Comparison of ENCODE assay signal across 18 cellular contexts in genomic region chr1:15346356-15347030, GRCh38.
DNase-seq lines count a peak whose midpoint lies in the region; ATAC-seq and TF ChIP-seq lines count a peak whose summit lies in the region.
"Had no signal": no experiment of that assay in that cellular context is flagged by ENCODE, and none has a peak within 500 bp of the region (broad histone marks: within the 10 kb centered on the region; RNA-seq: fewer than 3 reads in every experiment).

No MANE protein-coding gene starts in this region.

- no peaks in the 10 kb centered on the region for H3K36me3 ChIP-seq in mammary epithelial cell (ENCODE audit: insufficient read depth, low read length)
- no peaks in the 10 kb centered on the region for H3K36me3 ChIP-seq in GM23248 (ENCODE audit: low read depth)
- H3K36me3 ChIP-seq: prostate gland, uterus had no signal

- DNase-seq in MCF 10A (ENCODE audit: unreplicated experiment) (no peak), mammary epithelial cell (no peak), T-helper 17 cell (no peak), foreskin keratinocyte (no peak), GM23248 (no peak), NCI-H2107 (lab: John Stamatoyannopoulos, UW) (no peak)
- DNase-seq: DMS 273 treated with DMSO at 0.1 percent for 48 hours; effector CD8-positive, alpha-beta T cell; naive B cell; NCI-H187 treated with DMSO at 0.1 percent for 48 hours; NCI-H510A treated with DMSO at 0.1 percent for 48 hours; PC-3; uterus had no signal

- H3K27ac Mint-ChIP-seq in MCF 10A (ENCODE audit: low read depth, unreplicated experiment) (peak overlapping the region; percentile 76), T-helper 17 cell (peak overlapping the region; percentile 89)
- H3K27ac Mint-ChIP-seq: naive B cell; stimulated activated naive CD8-positive, alpha-beta T cell treated with anti-CD3 and anti-CD28 coated beads, Interleukin-15, Interleukin-2, amounts not matched to agents 100 ng/mL and 50 ng/mL, for 24 hours; WTC11 had no signal

- no peak overlapping the region for H3K4me3 ChIP-seq in mammary epithelial cell (replicated peaks in 1 of 3; ENCODE audit: insufficient read depth in 1 of 3, low read depth in 2 of 3, low read length in 3 of 3)
- H3K4me3 ChIP-seq in GM23248, result no peak overlapping the region
- H3K4me3 ChIP-seq: prostate gland, uterus had no signal

- H3K9me3 ChIP-seq in mammary epithelial cell (replicated peaks; ENCODE audit: insufficient read depth, low read length) (no peaks in the 10 kb centered on the region), T-helper 17 cell (ENCODE audit: control insufficient read depth, low read length, poor library complexity, severe bottlenecking) (no peaks in the 10 kb centered on the region), GM23248 (ENCODE audit: low read depth) (no peaks in the 10 kb centered on the region)
- H3K9me3 ChIP-seq: prostate gland, uterus had no signal

- H2AFZ ChIP-seq in mammary epithelial cell (ENCODE audit: low read depth, low read length) (no peak overlapping the region), GM23248 (no peak overlapping the region)

- BruUV-seq in MCF 10A (replicated peaks; lab: Mats Ljungman, UMichigan), result no TSS peak
- no TSS peak for BruUV-seq in mammary epithelial cell (replicated peaks; lab: Mats Ljungman, UMichigan)

- CTCF ChIA-PET in MCF 10A (lab: Yijun Ruan, JAX) (no interaction called here), mammary epithelial cell (lab: Charles Lee; ENCODE audit: low non-redundant PET) (no interaction called here)

- dilution Hi-C loops in mammary epithelial cell (cut with HindIII; ENCODE audit: low sequenced_read_pairs), result no loop called here

- in situ Hi-C loops in mammary epithelial cell (cut with MboI; ENCODE audit: low sequenced_read_pairs in 2 of 2), result loop anchor here in 1 of 2 donors (10.0 kb wide), 1 partner anchor 68 kb away; no protein-coding TSS in a partner anchor
- in situ Hi-C loops in GM23248 (cut with MboI), result no loop called here

- H3K79me2 ChIP-seq in mammary epithelial cell (ENCODE audit: insufficient read depth, low read length) (no peaks in the 10 kb centered on the region), GM23248 (ENCODE audit: insufficient read depth) (no peaks in the 10 kb centered on the region)

- no peaks in the 10 kb centered on the region for H3K27me3 ChIP-seq in mammary epithelial cell (ENCODE audit: insufficient read depth, low read length)
- H3K27me3 ChIP-seq in foreskin keratinocyte, result no peaks in the 10 kb centered on the region
- H3K27me3 ChIP-seq in GM23248 (replicated peaks; ENCODE audit: insufficient read depth), result no peaks in the 10 kb centered on the region
- H3K27me3 ChIP-seq: uterus had no signal

- no peaks in the 10 kb centered on the region for H3K9me3 Mint-ChIP-seq in MCF 10A (ENCODE audit: unreplicated experiment)
- H3K9me3 Mint-ChIP-seq: stimulated activated naive CD8-positive, alpha-beta T cell treated with anti-CD3 and anti-CD28 coated beads, Interleukin-15, Interleukin-2, amounts not matched to agents 100 ng/mL and 50 ng/mL, for 24 hours had no signal

- H3K36me3 Mint-ChIP-seq in MCF 10A (ENCODE audit: insufficient read depth, unreplicated experiment), result no peaks in the 10 kb centered on the region
- peaks cover 5% of the 10 kb centered on the region for H3K36me3 Mint-ChIP-seq in T-helper 17 cell (ENCODE audit: low read depth)
- H3K36me3 Mint-ChIP-seq: WTC11 had no signal

- ATAC-seq in T-helper 17 cell, result no peak
- no peak for ATAC-seq in foreskin keratinocyte
- ATAC-seq in HG02642 (IDR thresholded peaks at IDR 0.05; ENCODE audit: poor library complexity, unreplicated experiment), result no peak
- no peak for ATAC-seq in HG03139 (IDR thresholded peaks at IDR 0.05; ENCODE audit: unreplicated experiment)
- ATAC-seq: PC-3, WTC11 had no signal

- POLR2A ChIA-PET in MCF 10A (lab: Yijun Ruan, JAX), result interaction anchor here (0.6 to 0.9 kb wide), 2 partner anchors 22 to 272 kb away, joined by 3 read pairs; no protein-coding TSS in a partner anchor

- no peaks in the 10 kb centered on the region for H3K9me2 ChIP-seq in GM23248 (ENCODE audit: insufficient read depth)

- intact Hi-C loops in MCF 10A (cut with micrococcal nuclease), result no loop called here
- intact Hi-C loops in mammary epithelial cell (cut with micrococcal nuclease), result no loop called here

- no peak overlapping the region for H3K4me2 ChIP-seq in mammary epithelial cell (ENCODE audit: insufficient read depth, low read depth, low read length)
- H3K4me2 ChIP-seq in GM23248 (ENCODE audit: unreplicated experiment), result no peak overlapping the region

- TF ChIP-seq CTCF in MCF 10A (IDR thresholded peaks at IDR 0.05; ENCODE audit: unreplicated experiment) (no peak), mammary epithelial cell (conservative IDR thresholded peaks at IDR 0.05 in 1 of 2, IDR thresholded peaks at IDR 0.05 in 1 of 2; ENCODE audit: extremely low read depth in 1 of 2, insufficient read depth in 1 of 2, low read depth in 1 of 2, low read length in 2 of 2) (no peak), foreskin keratinocyte (conservative IDR thresholded peaks at IDR 0.05) (no peak)

- H3K27ac ChIP-seq in mammary epithelial cell (ENCODE audit: insufficient read depth, low read depth, low read length), result no peak overlapping the region
- peak overlapping the region; percentile 96 for H3K27ac ChIP-seq in foreskin keratinocyte
- no peak overlapping the region for H3K27ac ChIP-seq in GM23248
- H3K27ac ChIP-seq: prostate gland, uterus had no signal

- H3K4me1 ChIP-seq in mammary epithelial cell (ENCODE audit: insufficient read depth, low read length) (peaks cover 22% of the 10 kb centered on the region), foreskin keratinocyte (peaks cover 18% of the 10 kb centered on the region), GM23248 (ENCODE audit: insufficient read depth) (no peaks in the 10 kb centered on the region)
- H3K4me1 ChIP-seq: uterus had no signal

- peaks cover 34% of the 10 kb centered on the region for H3K4me1 Mint-ChIP-seq in MCF 10A (ENCODE audit: insufficient read depth, unreplicated experiment)
- peaks cover 29% of the 10 kb centered on the region for H3K4me1 Mint-ChIP-seq in T-helper 17 cell

- no peaks in the 10 kb centered on the region for H4K20me1 ChIP-seq in mammary epithelial cell (ENCODE audit: insufficient read depth, low read length)
- H4K20me1 ChIP-seq in GM23248 (ENCODE audit: insufficient read depth), result no peaks in the 10 kb centered on the region

- 88% methylated on average over 12 of the region's 14 CpGs for WGBS in mammary epithelial cell (ENCODE audit: low coverage, missing lambda C conversion rate)
- WGBS in GM23248 (ENCODE audit: low coverage in 1 of 2, low lambda C conversion rate in 2 of 2, missing lambda C conversion rate in 2 of 2), 2 experiments, result 96 to 97% methylated on average over 14 of the region's 14 CpGs

- H3K9ac ChIP-seq in mammary epithelial cell (ENCODE audit: insufficient read depth, low read length) (no peak overlapping the region), GM23248 (no peak overlapping the region)

- H3F3A ChIP-seq in GM23248 (ENCODE audit: insufficient read depth), result peaks cover 11% of the 10 kb centered on the region; the same call in 1 of the 2 replicates

- H3K4me3 Mint-ChIP-seq in MCF 10A (ENCODE audit: unreplicated experiment) (no peak overlapping the region), T-helper 17 cell (no peak overlapping the region)
- H3K4me3 Mint-ChIP-seq: naive B cell, WTC11 had no signal

- H3K27me3 Mint-ChIP-seq in MCF 10A (ENCODE audit: insufficient read depth, unreplicated experiment) (no peaks in the 10 kb centered on the region), T-helper 17 cell (peaks cover 40% of the 10 kb centered on the region)
